8 cellular contexts compared by ENCODE assay signal in genomic region chr14:70907172-70907995, GRCh38. TPM values are rescaled to one million over a fixed set of nuclear protein-coding genes. Genes with fewer than 3 reads are reported as not detected.
DNase-seq lines count a peak whose midpoint lies in the region; ATAC-seq and TF ChIP-seq lines count a peak whose summit lies in the region.

Gene PCNX1, plus strand, starts transcription at chr14:70907459. Its CDS starts 392 bp downstream, at chr14:70907851.

- no peaks in the 10 kb centered on the region for H3K9me3 Mint-ChIP-seq in activated T-helper 17 cell treated with anti-CD3 and anti-CD28 coated beads, Interleukin-2, amount 50 U/mL, for 72 hours
- H3K9me3 Mint-ChIP-seq in natural killer cell treated with Interleukin-12 subunit alpha and Interleukin-12 subunit beta and Interleukin-15 and Interleukin-18, amount 100 ng/mL, for 72 hours: no peaks in the 10 kb centered on the region

- H3K79me2 ChIP-seq in DND-41 (ENCODE audit: insufficient read depth, low read length): peaks cover 51% of the 10 kb centered on the region

- POLR2A ChIA-PET in RWPE1 (lab: Yijun Ruan, JAX; ENCODE audit: low non-redundant PET): interaction anchor here (0.9 kb wide), 2 partner anchors 45 to 58 kb away, joined by 4 read pairs; no protein-coding TSS in a partner anchor

- no peaks in the 10 kb centered on the region for H3K27me3 Mint-ChIP-seq in activated T-helper 17 cell treated with anti-CD3 and anti-CD28 coated beads, Interleukin-2, amount 50 U/mL, for 72 hours
- H3K27me3 Mint-ChIP-seq in natural killer cell treated with Interleukin-12 subunit alpha and Interleukin-12 subunit beta and Interleukin-15 and Interleukin-18, amount 100 ng/mL, for 72 hours: no peaks in the 10 kb centered on the region

- H3K4me3 ChIP-seq in DND-41 (ENCODE audit: low read depth in 1 of 2, low read length in 2 of 2): peak within 1 kb of the TSS; percentile 90 to 96

- TF ChIP-seq CTCF in DND-41 (IDR thresholded peaks at IDR 0.05; ENCODE audit: borderline replicate concordance, extremely low read depth, low read length, poor library complexity, severe bottlenecking): peak; percentile 92
- TF ChIP-seq CTCF in RWPE1 (conservative IDR thresholded peaks at IDR 0.05; ENCODE audit: low read depth): peak; percentile 94

- no peaks in the 10 kb centered on the region for H3K27me3 ChIP-seq in DND-41 (ENCODE audit: insufficient read depth, low read length, poor library complexity)

- peaks cover 38% of the 10 kb centered on the region for H3K4me1 ChIP-seq in DND-41 (ENCODE audit: insufficient read depth, low read length)

- peak within 1 kb of the TSS; percentile 94 for H2AFZ ChIP-seq in DND-41 (ENCODE audit: low read depth, low read length)

- H3K9ac ChIP-seq in DND-41 (ENCODE audit: low read depth, low read length): peak within 1 kb of the TSS; percentile 72

- H3K4me1 Mint-ChIP-seq in activated T-helper 17 cell treated with anti-CD3 and anti-CD28 coated beads, Interleukin-2, amount 50 U/mL, for 72 hours: peaks cover 49% of the 10 kb centered on the region
- peaks cover 34 to 58% of the 10 kb centered on the region in 2 donors for H3K4me1 Mint-ChIP-seq in natural killer cell treated with Interleukin-12 subunit alpha and Interleukin-12 subunit beta and Interleukin-15 and Interleukin-18, amount 100 ng/mL, for 72 hours (ENCODE audit: low read depth in 2 of 2)

- CTCF ChIA-PET in RWPE1 (lab: Yijun Ruan, JAX): interaction anchor here (0.6 to 1.3 kb wide), 14 partner anchors 8 to 1461 kb away, joined by 3 to 7 read pairs (median 3); no protein-coding TSS in a partner anchor

- ATAC-seq in DND-41 (ENCODE audit: insufficient read depth, low read depth): peak; percentile 84
- ATAC-seq in GM21737 (IDR thresholded peaks at IDR 0.05; ENCODE audit: unreplicated experiment): peak; percentile 74
- peak; percentile 70 for ATAC-seq in activated T-helper 17 cell treated with anti-CD3 and anti-CD28 coated beads, Interleukin-2, amount 50 U/mL, for 72 hours (replicated peaks)
- peak; percentile 91 to 94 for ATAC-seq in natural killer cell treated with Interleukin-12 subunit alpha and Interleukin-12 subunit beta and Interleukin-15 and Interleukin-18, amount 100 ng/mL, for 72 hours
- ATAC-seq in stimulated activated naive CD8-positive, alpha-beta T cell treated with anti-CD3 and anti-CD28 coated beads, Interleukin-15, Interleukin-2, amounts not matched to agents 100 U/mL and 50 U/mL, for 24 hours: peak; percentile 88

- peaks cover 27% of the 10 kb centered on the region for H4K20me1 ChIP-seq in DND-41 (ENCODE audit: insufficient read depth, low read length)

- peak within 1 kb of the TSS; percentile 89 for H3K27ac Mint-ChIP-seq in activated T-helper 17 cell treated with anti-CD3 and anti-CD28 coated beads, Interleukin-2, amount 50 U/mL, for 72 hours
- peak within 1 kb of the TSS; percentile 87 to 96 for H3K27ac Mint-ChIP-seq in natural killer cell treated with Interleukin-12 subunit alpha and Interleukin-12 subunit beta and Interleukin-15 and Interleukin-18, amount 100 ng/mL, for 72 hours

- peaks cover 18% of the 10 kb centered on the region for H3K36me3 Mint-ChIP-seq in activated T-helper 17 cell treated with anti-CD3 and anti-CD28 coated beads, Interleukin-2, amount 50 U/mL, for 72 hours (ENCODE audit: low read depth)
- no peaks in the 10 kb centered on the region for H3K36me3 Mint-ChIP-seq in natural killer cell treated with Interleukin-12 subunit alpha and Interleukin-12 subunit beta and Interleukin-15 and Interleukin-18, amount 100 ng/mL, for 72 hours

- H3K36me3 ChIP-seq in DND-41 (ENCODE audit: insufficient read depth, low read length) (no peaks in the 10 kb centered on the region; the same call in 1 of the 2 replicates), KOPT-K1 (ENCODE audit: insufficient read depth, low read length) (no peaks in the 10 kb centered on the region)

- no peaks in the 10 kb centered on the region for H3K9me3 ChIP-seq in DND-41 (ENCODE audit: insufficient read depth, low read length, severe bottlenecking)
- no peaks in the 10 kb centered on the region for H3K9me3 ChIP-seq in KOPT-K1 (ENCODE audit: insufficient read depth, low read length, poor library complexity, severe bottlenecking)

- H3K27ac ChIP-seq in DND-41 (ENCODE audit: low read length) (peak within 1 kb of the TSS; percentile 73), KOPT-K1 (ENCODE audit: low read depth, low read length, poor library complexity, severe bottlenecking) (peak within 1 kb of the TSS; percentile 71), RWPE1 (peak within 1 kb of the TSS; percentile 94)

- H3K4me2 ChIP-seq in DND-41 (ENCODE audit: insufficient read depth, low read length): peak within 1 kb of the TSS; percentile 76

- peak within 1 kb of the TSS; percentile 95 for H3K4me3 Mint-ChIP-seq in activated T-helper 17 cell treated with anti-CD3 and anti-CD28 coated beads, Interleukin-2, amount 50 U/mL, for 72 hours
- peak within 1 kb of the TSS; percentile 91 for H3K4me3 Mint-ChIP-seq in natural killer cell treated with Interleukin-12 subunit alpha and Interleukin-12 subunit beta and Interleukin-15 and Interleukin-18, amount 100 ng/mL, for 72 hours

- DNase-seq in DND-41: peak; percentile 89
- peak; percentile 81 for DNase-seq in RWPE1 (ENCODE audit: low spot score)
- peak; percentile 74 for DNase-seq in fibroblast of peridontal ligament (ENCODE audit: extremely low read depth)
- DNase-seq in natural killer cell treated with Interleukin-12 subunit alpha and Interleukin-12 subunit beta and Interleukin-15 and Interleukin-18, amount 100 ng/mL, for 72 hours (ENCODE audit: low spot score): peak; percentile 91
- peak; percentile 94 for DNase-seq in stimulated activated naive CD8-positive, alpha-beta T cell treated with anti-CD3 and anti-CD28 coated beads, Interleukin-15, Interleukin-2, amounts not matched to agents 100 U/mL and 50 U/mL, for 24 hours

RNA-seq across cellular contexts. Expression of gene PCNX1, which starts in this region (rescaled TPM):
- 10 to 100 TPM; 52.1 to 82.0 TPM for total RNA-seq in activated T-helper 17 cell treated with anti-CD3 and anti-CD28 coated beads, Interleukin-2, amount 50 U/mL, for 72 hours
- total RNA-seq in natural killer cell treated with Interleukin-12 subunit alpha and Interleukin-12 subunit beta and Interleukin-15 and Interleukin-18, amount 100 ng/mL, for 72 hours: 100 to 1,000 TPM in 1 of 2 donors, 10 to 100 TPM in 1; 81.7 to 156 TPM

Comparison
In these comparisons a context has a peak if more than half of its experiments do, and no peak if none do; other contexts are left out.
1. Peak in every context shown above with its lines: DNase-seq, ATAC-seq, H3K4me3 ChIP-seq and H3K27ac ChIP-seq.